In genomic region chr5:140575309-140575708, GRCh38 we compare ENCODE assay signal across 1 cellular context.
TF ChIP-seq lines count a peak whose summit lies in the region.

No MANE protein-coding gene starts in this region.

TF ChIP-seq in SK-N-SH, 30 proteins besides CTCF, POLR2A, EP300 and RAD21 (continued from another document):
- no peak for TF ChIP-seq ELF1 (IDR thresholded peaks at IDR 0.05)
- TF ChIP-seq PBX3 (IDR thresholded peaks at IDR 0.05), result no peak
